16 cellular contexts compared by ENCODE assay signal in the genomic region with DNA sequence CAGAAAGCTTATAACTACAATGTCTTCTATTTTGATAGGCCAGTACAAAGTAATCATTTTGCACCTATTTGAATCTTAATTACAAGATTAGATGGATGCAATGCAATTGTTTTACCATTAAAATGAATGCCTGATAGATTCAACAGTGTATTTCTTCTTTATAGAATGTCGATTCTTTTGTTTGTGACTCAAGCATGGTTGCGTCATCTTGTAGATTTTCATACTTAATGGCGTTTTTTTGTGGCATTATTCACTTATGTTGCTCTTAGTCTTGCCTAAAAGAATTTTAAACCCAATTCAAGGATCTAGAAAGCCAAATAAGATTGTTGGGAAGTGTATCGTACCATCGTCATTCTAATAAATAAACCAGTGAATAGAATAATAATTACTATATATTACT.
DNase-seq lines count a peak whose midpoint lies in the region; ATAC-seq and TF ChIP-seq lines count a peak whose summit lies in the region.
"Had no signal": no experiment of that assay in that cellular context is flagged by ENCODE, and none has a peak within 500 bp of the region (broad histone marks: within the 10 kb centered on the region; RNA-seq: fewer than 3 reads in every experiment).

No MANE protein-coding gene starts in this region.

- no peaks in the 10 kb centered on the region for H3K9me3 Mint-ChIP-seq in nephron
- H3K9me3 Mint-ChIP-seq: activated naive CD8-positive, alpha-beta T cell treated with anti-CD3 and anti-CD28 coated beads, Interleukin-2, amount 10 ng/mL, durations not matched to agents 7 days and 5 days; dendritic cell treated with granulocyte-macrophage colony-stimulating factor and Interleukin-4, amounts not matched to agents 40 ng/mL and 50 ng/mL, for 4 days had no signal

- H3K9ac ChIP-seq in KMS-11: peak overlapping the region; percentile 98

- peaks cover 8% of the 10 kb centered on the region for H3K36me3 Mint-ChIP-seq in nephron (ENCODE audit: low read depth)

- H3K27ac ChIP-seq in KMS-11 (peak overlapping the region; percentile 99), brain microvascular endothelial cell (peak overlapping the region; percentile 20)
- H3K27ac ChIP-seq: HL-60 had no signal

- H3K4me1 Mint-ChIP-seq in nephron: peaks cover 50% of the 10 kb centered on the region

- TF ChIP-seq CTCF in KMS-11 (conservative IDR thresholded peaks at IDR 0.05; ENCODE audit: low read depth, low read length) (no peak), brain microvascular endothelial cell (IDR thresholded peaks at IDR 0.05; ENCODE audit: low read depth, low read length, missing control alignments) (no peak), nephron (IDR thresholded peaks at IDR 0.05; ENCODE audit: unreplicated experiment in 3 of 3) (no peak)

- peaks cover 100% of the 10 kb centered on the region for H3K79me2 ChIP-seq in KMS-11 (ENCODE audit: insufficient read depth, low read depth)

- H3K4me3 ChIP-seq in KMS-11 (IDR thresholded peaks at IDR 0.05; ENCODE audit: insufficient read depth, low read depth, low read length) (peak overlapping the region; percentile 98), brain microvascular endothelial cell (ENCODE audit: low read depth, low read length) (no peak overlapping the region)
- H3K4me3 ChIP-seq: HAP-1 had no signal

- H3K4me2 ChIP-seq in KMS-11: peak overlapping the region; percentile 99

- H3K36me3 ChIP-seq in KMS-11 (ENCODE audit: insufficient read depth) (peaks cover 37% of the 10 kb centered on the region; the same call in 1 of the 2 replicates), brain microvascular endothelial cell (replicated peaks) (peaks cover 55% of the 10 kb centered on the region)
- H3K36me3 ChIP-seq: HAP-1 had no signal

- H3K4me3 Mint-ChIP-seq in nephron: no peak overlapping the region
- H3K4me3 Mint-ChIP-seq: dendritic cell treated with granulocyte-macrophage colony-stimulating factor and Interleukin-4, amounts not matched to agents 40 ng/mL and 50 ng/mL, for 4 days had no signal

- H3K27me3 Mint-ChIP-seq in nephron (ENCODE audit: low read depth): no peaks in the 10 kb centered on the region

- H3K27me3 ChIP-seq in KMS-11 (ENCODE audit: insufficient read depth, low read depth): no peaks in the 10 kb centered on the region
- no peaks in the 10 kb centered on the region for H3K27me3 ChIP-seq in brain microvascular endothelial cell (replicated peaks)
- H3K27me3 ChIP-seq: testis had no signal

- peak overlapping the region in 2 of 3 experiments; percentile 78 to 93 for H3K27ac Mint-ChIP-seq in nephron
- H3K27ac Mint-ChIP-seq: dendritic cell treated with granulocyte-macrophage colony-stimulating factor and Interleukin-4, amounts not matched to agents 40 ng/mL and 50 ng/mL, for 4 days had no signal

- H4K20me1 ChIP-seq in KMS-11 (ENCODE audit: insufficient read depth): no peaks in the 10 kb centered on the region

- H3K4me1 ChIP-seq in KMS-11 (ENCODE audit: low read depth, poor library complexity, severe bottlenecking): peaks cover 65% of the 10 kb centered on the region

- no peak overlapping the region for H2AFZ ChIP-seq in KMS-11 (ENCODE audit: low read depth)

- in situ Hi-C loops in brain microvascular endothelial cell (cut with HindIII; ENCODE audit: low pct_ligation_motif_present, low sequenced_read_pairs): no loop called here

- peak; percentile 40 to 64 for DNase-seq in NCI-H2081 (lab: John Stamatoyannopoulos, UW)
- no peak for DNase-seq in NCI-H2081 treated with DMSO at 0.1 percent for 48 hours (lab: John Stamatoyannopoulos, UW)
- DNase-seq in brain microvascular endothelial cell: no peak
- DNase-seq in stimulated activated CD4-positive, alpha-beta T cell treated with anti-CD3 and anti-CD28 coated beads, Interleukin-2, amount 100 ng/mL, for 48 hours: no peak
- no peak for DNase-seq in DMS79 (lab: John Stamatoyannopoulos, UW)
- DNase-seq: ACHN; activated naive CD8-positive, alpha-beta T cell treated with anti-CD3 and anti-CD28 coated beads, Interleukin-2, amount 10 ng/mL, durations not matched to agents 7 days and 5 days; OCI-M1; stimulated activated CD4-positive, alpha-beta T cell treated with anti-CD3 and anti-CD28 coated beads, Interleukin-15, amount 100 ng/mL, for 24 hours; testis had no signal

- no peak for ATAC-seq in GM19351 (IDR thresholded peaks at IDR 0.05; ENCODE audit: unreplicated experiment)

Comparison
In these comparisons a context has a peak if more than half of its experiments do, and no peak if none do; other contexts are left out.
1. DNase-seq: peak in NCI-H2081 (2 of 2); none in NCI-H2081 treated with DMSO at 0.1 percent for 48 hours (single experiment), brain microvascular endothelial cell (single experiment), stimulated activated CD4-positive, alpha-beta T cell treated with anti-CD3 and anti-CD28 coated beads, Interleukin-2, amount 100 ng/mL, for 48 hours (0 of 2) and DMS79 (single experiment).